Comparison of ENCODE assay signal across 13 cellular contexts in genomic region chr11:64415996-64416728, GRCh38.
"Had no signal": no experiment of that assay in that cellular context is flagged by ENCODE, and none has a peak within 500 bp of the region (broad histone marks: within the 10 kb centered on the region; RNA-seq: fewer than 3 reads in every experiment).

No MANE protein-coding gene starts in this region.

- DNase-seq: activated CD4-positive, alpha-beta T cell treated with anti-CD3 and anti-CD28 coated beads for 1 hour; activated CD8-positive, alpha-beta memory T cell treated with anti-CD3 and anti-CD28 coated beads for 24 hours; activated gamma-delta T cell treated with Interleukin-2 at 50 U/mL for 16 hours; endodermal cell; erythroblast; islet precursor cell; sigmoid colon; spleen; T-helper 9 cell had no signal

- H3K36me3 Mint-ChIP-seq: activated naive CD8-positive, alpha-beta T cell; T-cell had no signal

- H3K4me3 Mint-ChIP-seq: activated naive CD8-positive, alpha-beta T cell; endodermal cell; T-cell had no signal

- H3K27me3 Mint-ChIP-seq: activated naive CD8-positive, alpha-beta T cell had no signal

- H3K4me3 ChIP-seq: gastroesophageal sphincter, sigmoid colon, spleen had no signal

- ATAC-seq: gastroesophageal sphincter, left lobe of liver, T-cell had no signal

- H3K27ac Mint-ChIP-seq: activated naive CD8-positive, alpha-beta T cell; endodermal cell; T-cell had no signal
